ENCODE assay signal across 1 cellular context in the genomic region with DNA sequence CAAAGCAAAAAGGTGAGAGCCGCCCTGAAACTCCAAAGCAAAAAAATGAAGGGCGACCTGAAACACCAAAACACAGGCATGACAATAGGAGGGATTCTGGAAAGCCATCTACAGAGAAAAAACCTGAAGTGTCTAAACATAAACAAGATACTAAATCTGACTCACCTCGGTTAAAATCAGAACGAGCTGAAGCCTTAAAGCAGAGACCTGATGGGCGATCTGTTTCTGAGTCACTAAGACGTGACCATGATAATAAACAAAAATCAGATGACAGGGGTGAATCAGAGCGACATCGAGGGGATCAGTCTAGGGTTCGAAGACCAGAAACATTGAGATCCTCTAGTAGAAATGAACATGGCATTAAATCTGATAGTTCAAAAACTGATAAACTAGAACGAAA.
TF ChIP-seq lines count a peak whose summit lies in the region.

No MANE protein-coding gene starts in this region.

TF ChIP-seq in GM12878, 131 proteins besides CTCF, POLR2A, EP300 and RAD21:
- TF ChIP-seq, protein P1, sequence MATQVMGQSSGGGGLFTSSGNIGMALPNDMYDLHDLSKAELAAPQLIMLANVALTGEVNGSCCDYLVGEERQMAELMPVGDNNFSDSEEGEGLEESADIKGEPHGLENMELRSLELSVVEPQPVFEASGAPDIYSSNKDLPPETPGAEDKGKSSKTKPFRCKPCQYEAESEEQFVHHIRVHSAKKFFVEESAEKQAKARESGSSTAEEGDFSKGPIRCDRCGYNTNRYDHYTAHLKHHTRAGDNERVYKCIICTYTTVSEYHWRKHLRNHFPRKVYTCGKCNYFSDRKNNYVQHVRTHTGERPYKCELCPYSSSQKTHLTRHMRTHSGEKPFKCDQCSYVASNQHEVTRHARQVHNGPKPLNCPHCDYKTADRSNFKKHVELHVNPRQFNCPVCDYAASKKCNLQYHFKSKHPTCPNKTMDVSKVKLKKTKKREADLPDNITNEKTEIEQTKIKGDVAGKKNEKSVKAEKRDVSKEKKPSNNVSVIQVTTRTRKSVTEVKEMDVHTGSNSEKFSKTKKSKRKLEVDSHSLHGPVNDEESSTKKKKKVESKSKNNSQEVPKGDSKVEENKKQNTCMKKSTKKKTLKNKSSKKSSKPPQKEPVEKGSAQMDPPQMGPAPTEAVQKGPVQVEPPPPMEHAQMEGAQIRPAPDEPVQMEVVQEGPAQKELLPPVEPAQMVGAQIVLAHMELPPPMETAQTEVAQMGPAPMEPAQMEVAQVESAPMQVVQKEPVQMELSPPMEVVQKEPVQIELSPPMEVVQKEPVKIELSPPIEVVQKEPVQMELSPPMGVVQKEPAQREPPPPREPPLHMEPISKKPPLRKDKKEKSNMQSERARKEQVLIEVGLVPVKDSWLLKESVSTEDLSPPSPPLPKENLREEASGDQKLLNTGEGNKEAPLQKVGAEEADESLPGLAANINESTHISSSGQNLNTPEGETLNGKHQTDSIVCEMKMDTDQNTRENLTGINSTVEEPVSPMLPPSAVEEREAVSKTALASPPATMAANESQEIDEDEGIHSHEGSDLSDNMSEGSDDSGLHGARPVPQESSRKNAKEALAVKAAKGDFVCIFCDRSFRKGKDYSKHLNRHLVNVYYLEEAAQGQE (IDR thresholded peaks at IDR 0.05; ENCODE audit: low read depth, low read length), result no peak
TF ChIP-seq in GM12878: peak in this region for 0.
